15 cellular contexts compared by ENCODE assay signal in genomic region chr22:19065929-19066328, GRCh38. TPM values are rescaled to one million over a fixed set of nuclear protein-coding genes. Genes with fewer than 3 reads are reported as not detected.
DNase-seq lines count a peak whose midpoint lies in the region; ATAC-seq and TF ChIP-seq lines count a peak whose summit lies in the region.
"Had no signal": no experiment of that assay in that cellular context is flagged by ENCODE, and none has a peak within 500 bp of the region (broad histone marks: within the 10 kb centered on the region; RNA-seq: fewer than 3 reads in every experiment).

No MANE protein-coding gene starts in this region.

- TF ChIP-seq CTCF in RWPE1 (conservative IDR thresholded peaks at IDR 0.05; ENCODE audit: low read depth) (no peak), spleen (IDR thresholded peaks at IDR 0.05 in 8 of 11, conservative IDR thresholded peaks at IDR 0.05 in 3 of 11) (no peak), smooth muscle cell (IDR thresholded peaks at IDR 0.05; ENCODE audit: borderline replicate concordance, insufficient read depth, poor library complexity, severe bottlenecking) (no peak)

- intact Hi-C loops in spleen (cut with DNase I; ENCODE audit: low total_unique reads): no loop called here

- no peak overlapping the region for H2AFZ ChIP-seq in smooth muscle cell (ENCODE audit: low read depth)
- H2AFZ ChIP-seq: GM23338 had no signal

- no peaks in the 10 kb centered on the region for H3K27me3 Mint-ChIP-seq in T-helper 17 cell
- H3K27me3 Mint-ChIP-seq: CD4-positive, CD25-positive, alpha-beta regulatory T cell; CD8-positive, alpha-beta memory T cell had no signal

- peaks cover 4% of the 10 kb centered on the region for H3K79me2 ChIP-seq in smooth muscle cell (ENCODE audit: low read depth)

- H3K27ac Mint-ChIP-seq in T-helper 17 cell: peak overlapping the region; percentile 27
- H3K27ac Mint-ChIP-seq: CD4-positive, CD25-positive, alpha-beta regulatory T cell; GM23338 had no signal

- H4K20me1 ChIP-seq in smooth muscle cell (ENCODE audit: low read depth): peaks cover 75% of the 10 kb centered on the region

- H3K27me3 ChIP-seq in spleen (replicated peaks in 1 of 7) (no peaks in the 10 kb centered on the region), smooth muscle cell (ENCODE audit: low read depth) (no peaks in the 10 kb centered on the region)
- H3K27me3 ChIP-seq: BE2C had no signal

- 96 to 99% (median 98%) methylated on average over 5 of the region's 5 CpGs for WGBS in spleen, 5 donors
- 94% methylated on average over 5 of the region's 5 CpGs for WGBS in smooth muscle cell (ENCODE audit: low lambda C conversion rate)

- ATAC-seq in T-helper 17 cell: no peak
- ATAC-seq: GM23338 had no signal

- H3K9me3 ChIP-seq in T-helper 17 cell (ENCODE audit: control insufficient read depth, low read length, poor library complexity, severe bottlenecking) (no peaks in the 10 kb centered on the region), spleen (no peaks in the 10 kb centered on the region), smooth muscle cell (replicated peaks; ENCODE audit: low read depth) (no peaks in the 10 kb centered on the region)
- H3K9me3 ChIP-seq: BE2C had no signal

- TF ChIP-seq POLR2A in spleen (IDR thresholded peaks at IDR 0.05): no peak

- no peaks in the 10 kb centered on the region for H3F3A ChIP-seq in smooth muscle cell (ENCODE audit: low read depth)

- no peak overlapping the region for H3K9ac ChIP-seq in smooth muscle cell (ENCODE audit: low read depth)

- H3K4me3 ChIP-seq in spleen (no peak overlapping the region), smooth muscle cell (no peak overlapping the region)
- H3K4me3 ChIP-seq: GM23338 had no signal

- H3K4me1 Mint-ChIP-seq in T-helper 17 cell: peaks cover 3% of the 10 kb centered on the region
- H3K4me1 Mint-ChIP-seq: GM23338 had no signal

- no peak overlapping the region for H3K4me2 ChIP-seq in smooth muscle cell
- H3K4me2 ChIP-seq: GM23338 had no signal

- peak overlapping the region; percentile 95 for H3K27ac ChIP-seq in RWPE1
- H3K27ac ChIP-seq in spleen: no peak overlapping the region
- H3K27ac ChIP-seq in smooth muscle cell (ENCODE audit: low read depth): no peak overlapping the region

- no peak overlapping the region for H3K4me3 Mint-ChIP-seq in T-helper 17 cell
- H3K4me3 Mint-ChIP-seq: CD8-positive, alpha-beta memory T cell; GM23338 had no signal

- H3K36me3 ChIP-seq in spleen: peaks cover 0 to 100% (median 94%) of the 10 kb centered on the region in 6 donors
- no peaks in the 10 kb centered on the region for H3K36me3 ChIP-seq in smooth muscle cell (ENCODE audit: low read depth)

- no peak for DNase-seq in RWPE1 (ENCODE audit: low spot score)
- no peak for DNase-seq in T-helper 17 cell
- DNase-seq in islet precursor cell: peak; percentile 1
- DNase-seq in spleen: peak; percentile 35
- DNase-seq in RPMI8226: no peak
- DNase-seq in smooth muscle cell (lab: John Stamatoyannopoulos, UW; ENCODE audit: unreplicated experiment): no peak
- DNase-seq in DMS79 (lab: John Stamatoyannopoulos, UW): no peak
- DNase-seq: BE2C; C1 segment of cervical spinal cord; CD4-positive, CD25-positive, alpha-beta regulatory T cell; CD8-positive, alpha-beta memory T cell; COR-L47; DMS 273 treated with DMSO at 0.1 percent for 48 hours; DMS53 had no signal

- peaks cover 2% of the 10 kb centered on the region for H3K36me3 Mint-ChIP-seq in T-helper 17 cell (ENCODE audit: low read depth)

- H3K4me1 ChIP-seq in spleen (peaks cover 0 to 19% (median 0%) of the 10 kb centered on the region in 6 donors), smooth muscle cell (ENCODE audit: low read depth) (no peaks in the 10 kb centered on the region)
- H3K4me1 ChIP-seq: BE2C had no signal

- POLR2A ChIA-PET in RWPE1 (lab: Yijun Ruan, JAX; ENCODE audit: low non-redundant PET): no interaction called here

- CTCF ChIA-PET in RWPE1 (lab: Yijun Ruan, JAX): no interaction called here

RNA-seq across cellular contexts. Expression of gene DGCR2, which starts 56.3 kb away (rescaled TPM):
- total RNA-seq in T-helper 17 cell (10 to 100 TPM; 37.7 TPM), spleen (10 to 100 TPM; 40.4 to 60.7 (median 51.3) TPM), smooth muscle cell (29.0 and 46.7 TPM in 2 replicates)
- polyA plus RNA-seq in spleen (10 to 100 TPM in 2 of 3 donors, 1 to 10 TPM in 1; 9.5 to 26.0 (median 11.8) TPM), smooth muscle cell (53.2 and 54.7 TPM in 2 replicates)

Comparison
In these comparisons a context has a peak if more than half of its experiments do, and no peak if none do; other contexts are left out.
1. DNase-seq: peak in islet precursor cell (single experiment) and spleen (single experiment); none in RWPE1 (single experiment), T-helper 17 cell (0 of 3), RPMI8226 (single experiment), smooth muscle cell (single experiment) and DMS79 (single experiment).